In genomic region chr6:130434174-130434873, GRCh38 we compare ENCODE assay signal across 22 cellular contexts.
DNase-seq lines count a peak whose midpoint lies in the region; ATAC-seq, FAIRE-seq and TF ChIP-seq lines count a peak whose summit lies in the region.
"Had no signal": no experiment of that assay in that cellular context is flagged by ENCODE, and none has a peak within 500 bp of the region (broad histone marks: within the 10 kb centered on the region; RNA-seq: fewer than 3 reads in every experiment).

No MANE protein-coding gene starts in this region.

- DNase-seq in Caco-2 = no peak
- peak; percentile 21 for DNase-seq in LHCN-M2 (ENCODE audit: low read depth)
- DNase-seq in astrocyte (ENCODE audit: low read depth) = peak; percentile 82
- DNase-seq in keratinocyte (ENCODE audit: low read depth, low spot score) = no peak
- DNase-seq in osteoblast (ENCODE audit: insufficient read length, low spot score, missing footprints) = no peak
- DNase-seq in left cardiac atrium = no peak
- no peak for DNase-seq in retina
- DNase-seq: activated CD4-positive, alpha-beta memory T cell treated with anti-CD3 and anti-CD28 coated beads for 36 hours; adrenal gland; CD4-positive, alpha-beta T cell; cortex of kidney; kidney glomerular epithelial cell; NCI-H1417 treated with DMSO at 0.1 percent for 48 hours; pancreas; stimulated activated naive B cell treated with anti-CD40 and anti-IgM and Interleukin-4, amounts not matched to agents 10 μg/mL and 1 μg/mL and 100 μg/mL, for 72 hours; transverse colon had no signal

- H3K27ac Mint-ChIP-seq in Caco-2 (ENCODE audit: unreplicated experiment) (peak overlapping the region; percentile 21), astrocyte (ENCODE audit: unreplicated experiment) (peak overlapping the region; percentile 14)
- H3K27ac Mint-ChIP-seq: activated CD4-positive, alpha-beta memory T cell treated with anti-CD3 and anti-CD28 coated beads for 36 hours; activated T-helper 1 cell treated with anti-CD3 and anti-CD28 coated beads, Interleukin-12 subunit alpha, Interleukin-12 subunit beta, Interleukin-2, Interleukin-4 antibody, amounts not matched to agents 30 ng/mL and 10 ng/mL and 1 ng/mL, durations not matched to agents 14 hours and 24 hours and 36 hours; CD4-positive, alpha-beta T cell; stimulated activated naive B cell treated with anti-CD40 and anti-IgM and Interleukin-4, amounts not matched to agents 10 μg/mL and 1 μg/mL and 100 μg/mL, for 72 hours had no signal

- no peaks in the 10 kb centered on the region for H3K27me3 ChIP-seq in Caco-2 (replicated peaks; ENCODE audit: control insufficient read depth, insufficient read depth, low read length)
- no peaks in the 10 kb centered on the region for H3K27me3 ChIP-seq in astrocyte (ENCODE audit: insufficient read depth, low read length)
- no peaks in the 10 kb centered on the region for H3K27me3 ChIP-seq in keratinocyte (ENCODE audit: control insufficient read depth, extremely low read depth, insufficient read depth, low read length)
- H3K27me3 ChIP-seq in osteoblast (ENCODE audit: insufficient read depth, low read length) = no peaks in the 10 kb centered on the region
- H3K27me3 ChIP-seq: adrenal gland, pancreas, transverse colon had no signal

- FAIRE-seq in astrocyte (lab: Jason Lieb, UNC) = no peak
- peak; percentile 75 for FAIRE-seq in keratinocyte (lab: Jason Lieb, UNC)
- FAIRE-seq: pancreas, TTC549 had no signal

- H2AFZ ChIP-seq in astrocyte (ENCODE audit: low read depth, low read length) (no peak overlapping the region), keratinocyte (ENCODE audit: control insufficient read depth, low read length) (no peak overlapping the region), osteoblast (ENCODE audit: low read length) (no peak overlapping the region)

- H3K4me3 ChIP-seq in Caco-2 (ENCODE audit: low read depth, low read length) (no peak overlapping the region), astrocyte (ENCODE audit: insufficient read depth, low read depth, low read length) (no peak overlapping the region), keratinocyte (ENCODE audit: control insufficient read depth in 2 of 3, extremely low read depth in 1 of 3, insufficient read depth in 2 of 3, low read depth in 1 of 3, low read length in 3 of 3) (peak overlapping the region in 1 of 3 experiments; percentile 14), osteoblast (ENCODE audit: insufficient read depth, low read length) (no peak overlapping the region)
- H3K4me3 ChIP-seq: adrenal gland, pancreas, SK-N-MC, transverse colon had no signal

- H3K36me3 ChIP-seq in Caco-2 (ENCODE audit: control insufficient read depth, insufficient read depth, low read length) (no peaks in the 10 kb centered on the region), astrocyte (ENCODE audit: insufficient read depth, low read length) (no peaks in the 10 kb centered on the region), keratinocyte (ENCODE audit: control insufficient read depth in 2 of 2, extremely low read depth in 1 of 2, insufficient read depth in 2 of 2, low read length in 2 of 2) (peaks cover 0 to 14% of the 10 kb centered on the region in 2 experiments), osteoblast (ENCODE audit: insufficient read depth, low read length) (no peaks in the 10 kb centered on the region)
- H3K36me3 ChIP-seq: adrenal gland, pancreas, transverse colon had no signal

- no peak for TF ChIP-seq CTCF in Caco-2 (IDR thresholded peaks at IDR 0.05; ENCODE audit: insufficient read depth in 1 of 2, low read depth in 1 of 2, low read length in 1 of 2, severe bottlenecking in 1 of 2, unreplicated experiment in 1 of 2)
- no peak for TF ChIP-seq CTCF in astrocyte (IDR thresholded peaks at IDR 0.05; ENCODE audit: insufficient read depth, low read depth, low read length)
- TF ChIP-seq CTCF in keratinocyte (optimal IDR thresholded peaks at IDR 0.05 in 1 of 3, IDR thresholded peaks at IDR 0.05 in 1 of 3, conservative IDR thresholded peaks at IDR 0.05 in 1 of 3; ENCODE audit: extremely low read depth in 1 of 3, insufficient read depth in 2 of 3, low read length in 3 of 3) = no peak
- TF ChIP-seq CTCF in osteoblast (IDR thresholded peaks at IDR 0.05; ENCODE audit: extremely low read depth, low read depth, low read length) = no peak

- H3K79me2 ChIP-seq in astrocyte (ENCODE audit: insufficient read depth, low read length) = peaks cover 81% of the 10 kb centered on the region
- peaks cover 80% of the 10 kb centered on the region for H3K79me2 ChIP-seq in keratinocyte (ENCODE audit: control insufficient read depth, insufficient read depth, low read length)
- H3K79me2 ChIP-seq in osteoblast (ENCODE audit: insufficient read depth, low read length) = peaks cover 55% of the 10 kb centered on the region

- H3K4me1 ChIP-seq in Caco-2 (peaks cover 10% of the 10 kb centered on the region), astrocyte (ENCODE audit: insufficient read depth, low read length) (peaks cover 10% of the 10 kb centered on the region), keratinocyte (ENCODE audit: control insufficient read depth, extremely low read depth, insufficient read depth, low read length) (peaks cover 15% of the 10 kb centered on the region), osteoblast (ENCODE audit: insufficient read depth, low read length) (peaks cover 11% of the 10 kb centered on the region)
- H3K4me1 ChIP-seq: pancreas, transverse colon had no signal

- H3K36me3 Mint-ChIP-seq in Caco-2 (ENCODE audit: insufficient read depth, unreplicated experiment) (no peaks in the 10 kb centered on the region), astrocyte (ENCODE audit: low read depth, unreplicated experiment) (no peaks in the 10 kb centered on the region)
- H3K36me3 Mint-ChIP-seq: activated CD4-positive, alpha-beta memory T cell treated with anti-CD3 and anti-CD28 coated beads for 36 hours; stimulated activated naive B cell treated with anti-CD40 and anti-IgM and Interleukin-4, amounts not matched to agents 10 μg/mL and 1 μg/mL and 100 μg/mL, for 72 hours had no signal

- POLR2A ChIA-PET in Caco-2 (lab: Charles Lee) = no interaction called here

- no TSS peak for BruUV-seq in Caco-2 (replicated peaks; lab: Mats Ljungman, UMichigan)

- intact Hi-C loops in Caco-2 (cut with micrococcal nuclease; ENCODE audit: unreplicated experiment) (no loop called here), left cardiac atrium (cut with DNase I) (no loop called here)

- dilution Hi-C loops in keratinocyte (cut with MboI; ENCODE audit: extremely low pct_ligation_motif_present, low sequenced_read_pairs) = no loop called here

- H4K20me1 ChIP-seq in astrocyte (ENCODE audit: insufficient read depth, low read length) = no peaks in the 10 kb centered on the region
- H4K20me1 ChIP-seq in keratinocyte (ENCODE audit: control insufficient read depth, extremely low read depth, insufficient read depth, low read length) = no peaks in the 10 kb centered on the region
- peaks cover 2% of the 10 kb centered on the region for H4K20me1 ChIP-seq in osteoblast (ENCODE audit: insufficient read depth, low read length)

- no peaks in the 10 kb centered on the region for H3K9me1 ChIP-seq in keratinocyte (ENCODE audit: control insufficient read depth, extremely low read depth, insufficient read depth, low read length)

- no peak overlapping the region for H3K4me3 Mint-ChIP-seq in Caco-2 (ENCODE audit: unreplicated experiment)
- H3K4me3 Mint-ChIP-seq in astrocyte (ENCODE audit: unreplicated experiment) = no peak overlapping the region
- H3K4me3 Mint-ChIP-seq: activated CD4-positive, alpha-beta memory T cell treated with anti-CD3 and anti-CD28 coated beads for 36 hours; activated T-helper 1 cell treated with anti-CD3 and anti-CD28 coated beads, Interleukin-12 subunit alpha, Interleukin-12 subunit beta, Interleukin-2, Interleukin-4 antibody, amounts not matched to agents 30 ng/mL and 10 ng/mL and 1 ng/mL, durations not matched to agents 14 hours and 24 hours and 36 hours; CD4-positive, alpha-beta T cell; stimulated activated naive B cell treated with anti-CD40 and anti-IgM and Interleukin-4, amounts not matched to agents 10 μg/mL and 1 μg/mL and 100 μg/mL, for 72 hours had no signal

- H3K27ac ChIP-seq in astrocyte (ENCODE audit: low read depth, low read length) = peak overlapping the region; percentile 49
- peak overlapping the region; percentile 34 for H3K27ac ChIP-seq in keratinocyte (ENCODE audit: control insufficient read depth, insufficient read depth, low read length)
- no peak overlapping the region for H3K27ac ChIP-seq in osteoblast (ENCODE audit: low read depth, low read length)
- H3K27ac ChIP-seq: adrenal gland, epithelial cell of prostate, KMS-11, pancreas, SK-N-MC, transverse colon had no signal

- no peaks in the 10 kb centered on the region for H3K9me3 Mint-ChIP-seq in Caco-2 (ENCODE audit: unreplicated experiment)
- H3K9me3 Mint-ChIP-seq in astrocyte (ENCODE audit: unreplicated experiment) = no peaks in the 10 kb centered on the region
- H3K9me3 Mint-ChIP-seq: activated CD4-positive, alpha-beta memory T cell treated with anti-CD3 and anti-CD28 coated beads for 36 hours; activated T-helper 1 cell treated with anti-CD3 and anti-CD28 coated beads, Interleukin-12 subunit alpha, Interleukin-12 subunit beta, Interleukin-2, Interleukin-4 antibody, amounts not matched to agents 30 ng/mL and 10 ng/mL and 1 ng/mL, durations not matched to agents 14 hours and 24 hours and 36 hours; CD4-positive, alpha-beta T cell had no signal

- H3K27me3 Mint-ChIP-seq in Caco-2 (ENCODE audit: insufficient read depth, unreplicated experiment) (no peaks in the 10 kb centered on the region), astrocyte (ENCODE audit: low read depth, unreplicated experiment) (peaks cover 2% of the 10 kb centered on the region)
- H3K27me3 Mint-ChIP-seq: activated CD4-positive, alpha-beta memory T cell treated with anti-CD3 and anti-CD28 coated beads for 36 hours; CD4-positive, alpha-beta T cell; stimulated activated naive B cell treated with anti-CD40 and anti-IgM and Interleukin-4, amounts not matched to agents 10 μg/mL and 1 μg/mL and 100 μg/mL, for 72 hours had no signal

- H3K4me1 Mint-ChIP-seq in Caco-2 (ENCODE audit: low read depth, unreplicated experiment) (peaks cover 6% of the 10 kb centered on the region), astrocyte (ENCODE audit: low read depth, unreplicated experiment) (peaks cover 16% of the 10 kb centered on the region)

- no peak for ATAC-seq in GM18909 (IDR thresholded peaks at IDR 0.05; ENCODE audit: poor library complexity, unreplicated experiment)
- ATAC-seq in left cardiac atrium = no peak
- ATAC-seq: pancreas; stimulated activated naive B cell treated with anti-CD40 and anti-IgM and Interleukin-4, amounts not matched to agents 10 μg/mL and 1 μg/mL and 100 μg/mL, for 72 hours had no signal

- H3K4me2 ChIP-seq in astrocyte (ENCODE audit: low read length) = peak overlapping the region; percentile 27
- H3K4me2 ChIP-seq in keratinocyte (ENCODE audit: control insufficient read depth, extremely low read depth, insufficient read depth, low read depth, low read length) = peak overlapping the region; percentile 42
- H3K4me2 ChIP-seq in osteoblast (ENCODE audit: insufficient read depth, low read length) = no peak overlapping the region
- H3K4me2 ChIP-seq: KMS-11 had no signal

- H3K9ac ChIP-seq in astrocyte (ENCODE audit: low read length) (no peak overlapping the region), keratinocyte (ENCODE audit: control insufficient read depth, extremely low read depth, insufficient read depth, low read length) (no peak overlapping the region)
- H3K9ac ChIP-seq: KMS-11 had no signal

- CTCF ChIA-PET in Caco-2 (lab: Charles Lee) = interaction anchor here (0.8 kb wide), 1 partner anchor 263 kb away, joined by 3 read pairs; no protein-coding TSS in a partner anchor

- no peaks in the 10 kb centered on the region for H3K9me3 ChIP-seq in Caco-2
- no peaks in the 10 kb centered on the region for H3K9me3 ChIP-seq in astrocyte (ENCODE audit: insufficient read depth, low read depth, low read length)
- no peaks in the 10 kb centered on the region for H3K9me3 ChIP-seq in keratinocyte (ENCODE audit: control insufficient read depth, low read depth, low read length)
- no peaks in the 10 kb centered on the region for H3K9me3 ChIP-seq in osteoblast (ENCODE audit: low read depth, low read length)
- H3K9me3 ChIP-seq: adrenal gland, pancreas, transverse colon had no signal

Comparison
In these comparisons a context has a peak if more than half of its experiments do, and no peak if none do; other contexts are left out.
1. DNase-seq: peak in LHCN-M2 (single experiment) and astrocyte (single experiment); none in Caco-2 (0 of 2), keratinocyte (single experiment), osteoblast (single experiment), left cardiac atrium (single experiment) and retina (single experiment).